9 cellular contexts compared by ENCODE assay signal in genomic region chr6:3228046-3228671, GRCh38. TPM values are rescaled to one million over a fixed set of nuclear protein-coding genes. Genes with fewer than 3 reads are reported as not detected.
DNase-seq lines count a peak whose midpoint lies in the region; ATAC-seq and TF ChIP-seq lines count a peak whose summit lies in the region.
"Had no signal": no experiment of that assay in that cellular context is flagged by ENCODE, and none has a peak within 500 bp of the region (broad histone marks: within the 10 kb centered on the region; RNA-seq: fewer than 3 reads in every experiment).

No MANE protein-coding gene starts in this region.

- TF ChIP-seq EP300 in neural cell (conservative IDR thresholded peaks at IDR 0.05; ENCODE audit: poor library complexity, severe bottlenecking): peak; percentile 13

- peak overlapping the region; percentile 21 for H3K4me2 ChIP-seq in neural cell (ENCODE audit: low read length)

- DNase-seq in activated CD8-positive, alpha-beta memory T cell treated with anti-CD3 and anti-CD28 coated beads for 24 hours: peak; percentile 72
- DNase-seq in activated CD8-positive, alpha-beta memory T cell treated with anti-CD3 and anti-CD28 coated beads, Interleukin-2, amount 50 U/mL, for 48 hours: no peak
- DNase-seq in NCI-H524 (lab: John Stamatoyannopoulos, UW): peak; percentile 63 to 84
- DNase-seq in breast epithelium (ENCODE audit: low spot score in 2 of 2): no peak
- no peak for DNase-seq in superior temporal gyrus (ENCODE audit: extremely low spot score)

- TF ChIP-seq POLR2A in breast epithelium (IDR thresholded peaks at IDR 0.05): no peak

- H4K20me1 ChIP-seq in neural cell (ENCODE audit: insufficient read depth): peaks cover 34% of the 10 kb centered on the region

- intact Hi-C loops in breast epithelium (cut with DNase I; ENCODE audit: low total_unique reads): no loop called here

- no peaks in the 10 kb centered on the region for H3K9me3 ChIP-seq in breast epithelium
- no peaks in the 10 kb centered on the region for H3K9me3 ChIP-seq in neural cell (ENCODE audit: low read length)

- peaks cover 11 to 25% of the 10 kb centered on the region in 2 donors for H3K4me1 ChIP-seq in breast epithelium

- peaks cover 73% of the 10 kb centered on the region for H3K79me2 ChIP-seq in neural cell (replicated peaks; ENCODE audit: insufficient read depth, low read length)

- H3F3A ChIP-seq in neural cell (ENCODE audit: insufficient read depth, low read length, poor library complexity, severe bottlenecking): peaks cover 18% of the 10 kb centered on the region

- peak overlapping the region; percentile 100 for H3K9ac ChIP-seq in neural cell (ENCODE audit: low read length)

- TF ChIP-seq CTCF in breast epithelium (IDR thresholded peaks at IDR 0.05) (no peak), neural cell (IDR thresholded peaks at IDR 0.05; ENCODE audit: poor library complexity, severe bottlenecking) (no peak)

- H3K4me3 ChIP-seq in breast epithelium (peak overlapping the region; percentile 37 to 71 (median 50)), neural cell (ENCODE audit: low read length) (peak overlapping the region; percentile 82)
- H3K4me3 ChIP-seq: lung had no signal

- no peak for ATAC-seq in HG03175 (IDR thresholded peaks at IDR 0.05; ENCODE audit: unreplicated experiment)
- ATAC-seq in HG03378 (IDR thresholded peaks at IDR 0.05; ENCODE audit: unreplicated experiment): no peak

- H3K27me3 ChIP-seq in breast epithelium (peaks cover 5 to 37% of the 10 kb centered on the region in 2 donors), neural cell (ENCODE audit: insufficient read depth, low read depth, low read length) (no peaks in the 10 kb centered on the region)

- TF ChIP-seq RAD21 in neural cell (conservative IDR thresholded peaks at IDR 0.05): no peak

- H2AFZ ChIP-seq in neural cell (ENCODE audit: low read depth, low read length): no peak overlapping the region

- H3K9me2 ChIP-seq in neural cell (ENCODE audit: insufficient read depth, low read length): no peaks in the 10 kb centered on the region

- no peaks in the 10 kb centered on the region for H3K36me3 ChIP-seq in breast epithelium
- H3K36me3 ChIP-seq in neural cell (ENCODE audit: insufficient read depth, low read length): peaks cover 13% of the 10 kb centered on the region

- peak overlapping the region in 1 of 2 donors; percentile 16 for H3K27ac ChIP-seq in breast epithelium
- peak overlapping the region; percentile 100 for H3K27ac ChIP-seq in neural cell (ENCODE audit: low read length)

TF ChIP-seq in neural cell, 6 proteins besides CTCF, POLR2A, EP300 and RAD21:
- TF ChIP-seq POLR2AphosphoS5 (IDR thresholded peaks at IDR 0.05) (peak; percentile 61), SMC3 (conservative IDR thresholded peaks at IDR 0.05; ENCODE audit: poor library complexity) (peak; percentile 34), TAF1 (IDR thresholded peaks at IDR 0.05; ENCODE audit: low read depth) (peak; percentile 40), EZH2 (IDR thresholded peaks at IDR 0.05; ENCODE audit: borderline replicate concordance, insufficient read depth, low read length, poor library complexity, severe bottlenecking) (no peak), MXI1 (conservative IDR thresholded peaks at IDR 0.05; ENCODE audit: poor library complexity, severe bottlenecking) (peak; percentile 40), REST (IDR thresholded peaks at IDR 0.05; ENCODE audit: borderline replicate concordance) (peak; percentile 86)
TF ChIP-seq in neural cell: peak in this region for 5.

RNA-seq across cellular contexts. Expression of gene TUBB2B, which starts 0.7 kb away (rescaled TPM):
- 1 to 10 TPM; 4.2 to 7.5 (median 7.3) TPM for total RNA-seq in breast epithelium
- 3,172 and 3,711 TPM in 2 replicates for polyA plus RNA-seq in neural cell
- polyA minus RNA-seq in neural cell: 2,433 and 2,771 TPM in 2 replicates

RNA-seq across cellular contexts. Expression of gene PSMG4, which starts 30.6 kb away (rescaled TPM):
- 10 to 100 TPM; 24.3 to 26.9 (median 24.6) TPM for total RNA-seq in breast epithelium
- polyA plus RNA-seq in neural cell: 52.0 and 53.8 TPM in 2 replicates
- polyA minus RNA-seq in neural cell: 59.2 and 75.0 TPM in 2 replicates

Comparison
In these comparisons a context has a peak if more than half of its experiments do, and no peak if none do; other contexts are left out.
1. DNase-seq: peak in activated CD8-positive, alpha-beta memory T cell treated with anti-CD3 and anti-CD28 coated beads for 24 hours (single experiment) and NCI-H524 (2 of 2); none in activated CD8-positive, alpha-beta memory T cell treated with anti-CD3 and anti-CD28 coated beads, Interleukin-2, amount 50 U/mL, for 48 hours (single experiment), breast epithelium (0 of 2) and superior temporal gyrus (single experiment).